Comparison of ENCODE assay signal across 1 cellular context in genomic region chr1:9361630-9362256, GRCh38.
TF ChIP-seq lines count a peak whose summit lies in the region.

No MANE protein-coding gene starts in this region.

TF ChIP-seq in IMR-90, 13 proteins besides CTCF, POLR2A, EP300 and RAD21 (continued from another document):
- no peak for TF ChIP-seq ELK1 (IDR thresholded peaks at IDR 0.05; ENCODE audit: borderline replicate concordance, low read depth, low read length)
- TF ChIP-seq NFE2L2 (IDR thresholded peaks at IDR 0.05; ENCODE audit: low read depth, low read length), result no peak
- TF ChIP-seq CEBPB (IDR thresholded peaks at IDR 0.05; ENCODE audit: low read depth, low read length), result no peak
